11 cellular contexts compared by ENCODE assay signal in the genomic region with DNA sequence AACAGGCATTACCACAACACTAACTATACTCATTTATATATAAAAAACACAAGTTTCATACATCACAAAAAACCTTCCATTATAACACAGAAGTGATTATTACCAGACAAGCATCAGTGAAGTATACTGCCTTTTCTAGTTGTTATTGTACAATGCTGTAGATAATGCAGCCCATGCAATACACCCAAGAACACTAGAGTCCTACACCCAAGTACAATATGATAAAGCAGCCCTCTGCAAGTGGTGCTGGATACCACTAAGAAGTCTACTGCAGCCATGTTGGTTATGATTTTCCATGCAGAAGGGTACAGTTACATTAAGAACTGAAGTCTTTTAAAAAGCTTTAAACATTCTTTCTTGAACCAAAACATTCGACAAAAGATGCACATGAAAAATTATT.
"Had no signal": no experiment of that assay in that cellular context is flagged by ENCODE, and none has a peak within 500 bp of the region (broad histone marks: within the 10 kb centered on the region; RNA-seq: fewer than 3 reads in every experiment).

No MANE protein-coding gene starts in this region.

- FAIRE-seq: keratinocyte had no signal

- H3K27ac ChIP-seq: gastroesophageal sphincter, right atrium auricular region had no signal

- H3K4me3 ChIP-seq: gastroesophageal sphincter, right atrium auricular region, smooth muscle cell had no signal

- H3K27ac Mint-ChIP-seq: activated CD4-positive, alpha-beta T cell treated with anti-CD3 and anti-CD28 coated beads, Interleukin-2, amount 10 ng/mL, durations not matched to agents 7 days and 5 days; activated T-helper 17 cell treated with anti-CD3 and anti-CD28 coated beads, Interleukin-2, amount 50 U/mL, for 72 hours had no signal

- H3K27me3 Mint-ChIP-seq: activated CD4-positive, alpha-beta T cell treated with anti-CD3 and anti-CD28 coated beads, Interleukin-2, amount 10 ng/mL, durations not matched to agents 7 days and 5 days; activated T-helper 17 cell treated with anti-CD3 and anti-CD28 coated beads, Interleukin-2, amount 50 U/mL, for 72 hours; type B pancreatic cell had no signal

- H3K9me3 ChIP-seq: gastroesophageal sphincter, right atrium auricular region had no signal

- H3K4me3 Mint-ChIP-seq: activated CD4-positive, alpha-beta T cell treated with anti-CD3 and anti-CD28 coated beads, Interleukin-2, amount 10 ng/mL, durations not matched to agents 7 days and 5 days; activated T-helper 17 cell treated with anti-CD3 and anti-CD28 coated beads, Interleukin-2, amount 50 U/mL, for 72 hours; type B pancreatic cell had no signal

- H3K27me3 ChIP-seq: gastroesophageal sphincter, right atrium auricular region had no signal

- DNase-seq: activated CD4-positive, alpha-beta T cell treated with anti-CD3 and anti-CD28 coated beads, Interleukin-2, amount 10 ng/mL, durations not matched to agents 7 days and 5 days; activated naive CD4-positive, alpha-beta T cell treated with Interleukin-2 at 50 U/mL for 16 hours; anterior cingulate cortex; dermis blood vessel endothelial cell; stimulated activated naive CD8-positive, alpha-beta T cell treated with anti-CD3 and anti-CD28 coated beads, Interleukin-15, Interleukin-2, amounts not matched to agents 100 U/mL and 50 U/mL, for 24 hours had no signal

- H3K9me3 Mint-ChIP-seq: activated CD4-positive, alpha-beta T cell treated with anti-CD3 and anti-CD28 coated beads, Interleukin-2, amount 10 ng/mL, durations not matched to agents 7 days and 5 days; activated T-helper 17 cell treated with anti-CD3 and anti-CD28 coated beads, Interleukin-2, amount 50 U/mL, for 72 hours; type B pancreatic cell had no signal
